Comparison of ENCODE assay signal across 1 cellular context in the genomic region with DNA sequence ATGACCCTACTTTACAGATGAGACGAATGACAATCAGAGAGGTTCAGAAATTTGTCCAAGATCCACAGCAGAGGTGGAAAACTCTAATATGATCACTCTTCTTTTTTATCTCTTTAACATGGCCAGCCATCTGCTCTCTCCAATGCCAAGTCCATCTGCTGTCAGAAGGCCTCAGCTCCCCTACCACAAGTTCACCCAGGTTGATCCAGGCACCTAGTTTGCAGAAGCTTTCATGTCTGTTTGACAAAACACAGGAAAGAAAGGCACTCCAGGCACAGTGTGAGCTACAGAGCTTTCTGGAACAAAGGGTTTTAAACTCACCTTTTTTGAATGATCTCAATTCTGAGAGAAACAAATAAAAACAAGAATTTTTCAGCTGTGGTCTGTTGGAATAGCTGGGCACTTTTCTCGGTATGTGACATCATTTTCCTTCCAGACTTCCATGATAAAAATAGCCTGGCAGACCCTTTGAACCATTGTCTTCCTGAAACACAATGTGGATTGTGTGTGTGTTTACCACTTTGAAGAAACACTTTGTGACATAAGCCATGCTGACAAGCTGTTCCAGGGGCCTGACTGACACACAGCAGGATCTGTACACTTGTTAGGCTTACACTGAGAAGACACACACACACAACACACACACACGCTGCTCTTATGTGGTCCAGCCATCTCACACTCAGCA.
TF ChIP-seq lines count a peak whose summit lies in the region.

No MANE protein-coding gene starts in this region.

TF ChIP-seq in WTC11, 78 proteins besides CTCF, POLR2A, EP300 and RAD21 (continued from another document):
- TF ChIP-seq ZNF317 (CRISPR knock-in tag; IDR thresholded peaks at IDR 0.05; ENCODE audit: borderline replicate concordance, low read depth): no peak
- no peak for TF ChIP-seq ZNF281 (CRISPR knock-in tag; IDR thresholded peaks at IDR 0.05)
- no peak for TF ChIP-seq ATF1 (CRISPR knock-in tag; IDR thresholded peaks at IDR 0.05)
- TF ChIP-seq ZNF671 (CRISPR knock-in tag; IDR thresholded peaks at IDR 0.05): no peak
- no peak for TF ChIP-seq GTF2I (CRISPR knock-in tag; conservative IDR thresholded peaks at IDR 0.05)
- no peak for TF ChIP-seq TEAD4 (CRISPR knock-in tag; IDR thresholded peaks at IDR 0.05)
- no peak for TF ChIP-seq NFYB (CRISPR knock-in tag; conservative IDR thresholded peaks at IDR 0.05; ENCODE audit: low read depth)
- TF ChIP-seq GRHL2 (CRISPR knock-in tag; IDR thresholded peaks at IDR 0.05; ENCODE audit: insufficient replicate concordance, severe bottlenecking): no peak
- TF ChIP-seq, protein P1, sequence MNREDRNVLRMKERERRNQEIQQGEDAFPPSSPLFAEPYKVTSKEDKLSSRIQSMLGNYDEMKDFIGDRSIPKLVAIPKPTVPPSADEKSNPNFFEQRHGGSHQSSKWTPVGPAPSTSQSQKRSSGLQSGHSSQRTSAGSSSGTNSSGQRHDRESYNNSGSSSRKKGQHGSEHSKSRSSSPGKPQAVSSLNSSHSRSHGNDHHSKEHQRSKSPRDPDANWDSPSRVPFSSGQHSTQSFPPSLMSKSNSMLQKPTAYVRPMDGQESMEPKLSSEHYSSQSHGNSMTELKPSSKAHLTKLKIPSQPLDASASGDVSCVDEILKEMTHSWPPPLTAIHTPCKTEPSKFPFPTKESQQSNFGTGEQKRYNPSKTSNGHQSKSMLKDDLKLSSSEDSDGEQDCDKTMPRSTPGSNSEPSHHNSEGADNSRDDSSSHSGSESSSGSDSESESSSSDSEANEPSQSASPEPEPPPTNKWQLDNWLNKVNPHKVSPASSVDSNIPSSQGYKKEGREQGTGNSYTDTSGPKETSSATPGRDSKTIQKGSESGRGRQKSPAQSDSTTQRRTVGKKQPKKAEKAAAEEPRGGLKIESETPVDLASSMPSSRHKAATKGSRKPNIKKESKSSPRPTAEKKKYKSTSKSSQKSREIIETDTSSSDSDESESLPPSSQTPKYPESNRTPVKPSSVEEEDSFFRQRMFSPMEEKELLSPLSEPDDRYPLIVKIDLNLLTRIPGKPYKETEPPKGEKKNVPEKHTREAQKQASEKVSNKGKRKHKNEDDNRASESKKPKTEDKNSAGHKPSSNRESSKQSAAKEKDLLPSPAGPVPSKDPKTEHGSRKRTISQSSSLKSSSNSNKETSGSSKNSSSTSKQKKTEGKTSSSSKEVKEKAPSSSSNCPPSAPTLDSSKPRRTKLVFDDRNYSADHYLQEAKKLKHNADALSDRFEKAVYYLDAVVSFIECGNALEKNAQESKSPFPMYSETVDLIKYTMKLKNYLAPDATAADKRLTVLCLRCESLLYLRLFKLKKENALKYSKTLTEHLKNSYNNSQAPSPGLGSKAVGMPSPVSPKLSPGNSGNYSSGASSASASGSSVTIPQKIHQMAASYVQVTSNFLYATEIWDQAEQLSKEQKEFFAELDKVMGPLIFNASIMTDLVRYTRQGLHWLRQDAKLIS (CRISPR knock-in tag; IDR thresholded peaks at IDR 0.05; ENCODE audit: borderline replicate concordance): no peak
- TF ChIP-seq, protein P2, sequence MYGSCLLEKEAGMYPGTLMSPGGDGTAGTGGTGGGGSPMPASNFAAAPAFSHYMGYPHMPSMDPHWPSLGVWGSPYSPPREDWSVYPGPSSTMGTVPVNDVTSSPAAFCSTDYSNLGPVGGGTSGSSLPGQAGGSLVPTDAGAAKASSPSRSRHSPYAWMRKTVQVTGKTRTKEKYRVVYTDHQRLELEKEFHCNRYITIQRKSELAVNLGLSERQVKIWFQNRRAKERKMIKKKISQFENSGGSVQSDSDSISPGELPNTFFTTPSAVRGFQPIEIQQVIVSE (CRISPR knock-in tag; IDR thresholded peaks at IDR 0.05; ENCODE audit: borderline replicate concordance): no peak
- no peak for TF ChIP-seq KAT7 (CRISPR knock-in tag; IDR thresholded peaks at IDR 0.05; ENCODE audit: borderline replicate concordance)
- TF ChIP-seq PRRX2 (CRISPR knock-in tag; IDR thresholded peaks at IDR 0.05): no peak
- TF ChIP-seq ZBTB21 (CRISPR knock-in tag; IDR thresholded peaks at IDR 0.05; ENCODE audit: borderline replicate concordance): no peak
- no peak for TF ChIP-seq OVOL2 (CRISPR knock-in tag; IDR thresholded peaks at IDR 0.05; ENCODE audit: borderline replicate concordance)
- TF ChIP-seq NR2C2 (CRISPR knock-in tag; IDR thresholded peaks at IDR 0.05): no peak
- no peak for TF ChIP-seq ESRRA (CRISPR knock-in tag; IDR thresholded peaks at IDR 0.05; ENCODE audit: borderline replicate concordance)
- TF ChIP-seq TP53 (CRISPR knock-in tag; IDR thresholded peaks at IDR 0.05): no peak
